In genomic region chr2:46351388-46352141, GRCh38 we compare ENCODE assay signal across 9 cellular contexts. TPM values are rescaled to one million over a fixed set of nuclear protein-coding genes. Genes with fewer than 3 reads are reported as not detected.
DNase-seq lines count a peak whose midpoint lies in the region; ATAC-seq, FAIRE-seq and TF ChIP-seq lines count a peak whose summit lies in the region.
"Had no signal": no experiment of that assay in that cellular context is flagged by ENCODE, and none has a peak within 500 bp of the region (broad histone marks: within the 10 kb centered on the region; RNA-seq: fewer than 3 reads in every experiment).

No MANE protein-coding gene starts in this region.

- WGBS in body of pancreas, 2 donors, result 65 to 83% methylated on average over 10 to 14 of the region's 14 CpGs
- 69% methylated on average over 10 of the region's 14 CpGs for WGBS in suprapubic skin

- peak; percentile 93 for ATAC-seq in activated CD4-positive, alpha-beta T cell treated with anti-CD3 and anti-CD28 coated beads for 36 hours
- ATAC-seq in body of pancreas, result peak; percentile 24

- H3K27ac ChIP-seq in body of pancreas (peak overlapping the region in 1 of 4 donors; percentile 38), parathyroid adenoma (peak overlapping the region; percentile 29), suprapubic skin (peak overlapping the region; percentile 40), tibial artery (peak overlapping the region in 1 of 2 donors; percentile 37)

- no peak overlapping the region for H3K4me3 ChIP-seq in body of pancreas
- no peak overlapping the region for H3K4me3 ChIP-seq in parathyroid adenoma (ENCODE audit: low read depth, low read length)
- no peak overlapping the region for H3K4me3 ChIP-seq in suprapubic skin
- H3K4me3 ChIP-seq in tibial artery, result peak overlapping the region in 1 of 2 donors; percentile 5

- no peak for FAIRE-seq in GM19239 (lab: Jason Lieb, UNC)
- FAIRE-seq: endometrium had no signal

- H3K9me3 ChIP-seq in body of pancreas, result no peaks in the 10 kb centered on the region
- H3K9me3 ChIP-seq in parathyroid adenoma (ENCODE audit: control insufficient read depth, low read length), result no peaks in the 10 kb centered on the region
- H3K9me3 ChIP-seq in suprapubic skin, result no peaks in the 10 kb centered on the region
- no peaks in the 10 kb centered on the region for H3K9me3 ChIP-seq in tibial artery

- H3K4me3 Mint-ChIP-seq in activated CD4-positive, alpha-beta T cell treated with anti-CD3 and anti-CD28 coated beads for 36 hours, result peak overlapping the region; percentile 74

- H3K36me3 Mint-ChIP-seq in activated CD4-positive, alpha-beta T cell treated with anti-CD3 and anti-CD28 coated beads for 36 hours (ENCODE audit: low read depth), result peaks cover 1% of the 10 kb centered on the region

- TF ChIP-seq CTCF in body of pancreas (IDR thresholded peaks at IDR 0.05), result no peak
- TF ChIP-seq CTCF in parathyroid adenoma (IDR thresholded peaks at IDR 0.05), result no peak
- no peak for TF ChIP-seq CTCF in suprapubic skin (IDR thresholded peaks at IDR 0.05)
- no peak for TF ChIP-seq CTCF in tibial artery (IDR thresholded peaks at IDR 0.05)

- no peaks in the 10 kb centered on the region for H3K27me3 ChIP-seq in body of pancreas
- no peaks in the 10 kb centered on the region for H3K27me3 ChIP-seq in parathyroid adenoma (ENCODE audit: control insufficient read depth, insufficient read depth, low read length)
- H3K27me3 ChIP-seq in suprapubic skin, result no peaks in the 10 kb centered on the region
- no peaks in the 10 kb centered on the region for H3K27me3 ChIP-seq in tibial artery

- POLR2A ChIA-PET in activated CD4-positive, alpha-beta T cell treated with anti-CD3 and anti-CD28 coated beads for 36 hours (lab: Charles Lee), result no interaction called here

- TF ChIP-seq POLR2A in body of pancreas (IDR thresholded peaks at IDR 0.05), result no peak
- no peak for TF ChIP-seq POLR2A in suprapubic skin (IDR thresholded peaks at IDR 0.05)

- H3K9ac ChIP-seq in parathyroid adenoma, result no peak overlapping the region

- peaks cover 0 to 8% of the 10 kb centered on the region in 2 donors for H3K36me3 ChIP-seq in body of pancreas (replicated peaks in 1 of 2; ENCODE audit: insufficient read depth in 1 of 2, low read depth in 2 of 2)
- no peaks in the 10 kb centered on the region for H3K36me3 ChIP-seq in parathyroid adenoma (ENCODE audit: control insufficient read depth, insufficient read depth, low read length)
- peaks cover 47% of the 10 kb centered on the region for H3K36me3 ChIP-seq in suprapubic skin
- peaks cover 24 to 82% (median 69%) of the 10 kb centered on the region in 3 donors for H3K36me3 ChIP-seq in tibial artery

- no peak for TF ChIP-seq EP300 in suprapubic skin (IDR thresholded peaks at IDR 0.05)

- H3K9me3 Mint-ChIP-seq in activated CD4-positive, alpha-beta T cell treated with anti-CD3 and anti-CD28 coated beads for 36 hours (ENCODE audit: low read depth), result no peaks in the 10 kb centered on the region

- DNase-seq in activated CD4-positive, alpha-beta T cell treated with anti-CD3 and anti-CD28 coated beads for 36 hours, result peak; percentile 84
- DNase-seq in body of pancreas, result peak in 1 of 4 donors; percentile 25
- DNase-seq in suprapubic skin (ENCODE audit: low spot score in 2 of 2), result no peak
- DNase-seq in tibial artery, result no peak
- DNase-seq in NCI-H1930 (lab: John Stamatoyannopoulos, UW), result no peak
- DNase-seq in occipital lobe (lab: John Stamatoyannopoulos, UW), result no peak
- DNase-seq in GM19239 (ENCODE audit: insufficient read length, low spot score), result no peak

- no peak overlapping the region for H2AFZ ChIP-seq in parathyroid adenoma

- no peak overlapping the region for H3K4me2 ChIP-seq in parathyroid adenoma (ENCODE audit: low read length)

- H3K27ac Mint-ChIP-seq in activated CD4-positive, alpha-beta T cell treated with anti-CD3 and anti-CD28 coated beads for 36 hours, result peak overlapping the region; percentile 91

- H3K4me1 Mint-ChIP-seq in activated CD4-positive, alpha-beta T cell treated with anti-CD3 and anti-CD28 coated beads for 36 hours, result peaks cover 75% of the 10 kb centered on the region

- H3K79me2 ChIP-seq in parathyroid adenoma, result peaks cover 39% of the 10 kb centered on the region

- CTCF ChIA-PET in activated CD4-positive, alpha-beta T cell treated with anti-CD3 and anti-CD28 coated beads for 36 hours (lab: Charles Lee), result interaction anchor here (0.8 to 1.0 kb wide), 2 partner anchors 111 to 511 kb away, joined by 3 to 5 read pairs; no protein-coding TSS in a partner anchor

- H3K27me3 Mint-ChIP-seq in activated CD4-positive, alpha-beta T cell treated with anti-CD3 and anti-CD28 coated beads for 36 hours, result no peaks in the 10 kb centered on the region

- H3K4me1 ChIP-seq in body of pancreas (no peaks in the 10 kb centered on the region), parathyroid adenoma (peaks cover 7% of the 10 kb centered on the region), suprapubic skin (peaks cover 4% of the 10 kb centered on the region), tibial artery (peaks cover 0 to 68% (median 30%) of the 10 kb centered on the region in 4 donors)

- intact Hi-C loops in activated CD4-positive, alpha-beta T cell treated with anti-CD3 and anti-CD28 coated beads for 36 hours (cut with DNase I, micrococcal nuclease), result loop anchor here (5.0 kb wide), 2 partner anchors 54 to 699 kb away; partner anchors contain the start of genes EPAS1 (in 1 of the 2) and PRKCE (in 1 of the 2)
- intact Hi-C loops in body of pancreas (cut with DNase I) (no loop called here), tibial artery (cut with DNase I; ENCODE audit: low total_unique reads) (loop anchor here (5.0 kb wide), 1 partner anchor 54 kb away; the partner anchor contains the start of gene EPAS1)

RNA-seq across cellular contexts. Expression of gene EPAS1, which starts 54.4 kb away (rescaled TPM):
- 10 to 100 TPM; 12.6 to 16.0 TPM for total RNA-seq in activated CD4-positive, alpha-beta T cell treated with anti-CD3 and anti-CD28 coated beads for 36 hours
- total RNA-seq in body of pancreas, result 100 to 1,000 TPM in 1 of 2 donors, 10 to 100 TPM in 1; 58.4 to 162 TPM
- total RNA-seq in suprapubic skin, result 100 to 1,000 TPM; 110 to 271 (median 142) TPM
- 6.1 TPM for total RNA-seq in occipital lobe
